10 cellular contexts compared by ENCODE assay signal in the genomic region with DNA sequence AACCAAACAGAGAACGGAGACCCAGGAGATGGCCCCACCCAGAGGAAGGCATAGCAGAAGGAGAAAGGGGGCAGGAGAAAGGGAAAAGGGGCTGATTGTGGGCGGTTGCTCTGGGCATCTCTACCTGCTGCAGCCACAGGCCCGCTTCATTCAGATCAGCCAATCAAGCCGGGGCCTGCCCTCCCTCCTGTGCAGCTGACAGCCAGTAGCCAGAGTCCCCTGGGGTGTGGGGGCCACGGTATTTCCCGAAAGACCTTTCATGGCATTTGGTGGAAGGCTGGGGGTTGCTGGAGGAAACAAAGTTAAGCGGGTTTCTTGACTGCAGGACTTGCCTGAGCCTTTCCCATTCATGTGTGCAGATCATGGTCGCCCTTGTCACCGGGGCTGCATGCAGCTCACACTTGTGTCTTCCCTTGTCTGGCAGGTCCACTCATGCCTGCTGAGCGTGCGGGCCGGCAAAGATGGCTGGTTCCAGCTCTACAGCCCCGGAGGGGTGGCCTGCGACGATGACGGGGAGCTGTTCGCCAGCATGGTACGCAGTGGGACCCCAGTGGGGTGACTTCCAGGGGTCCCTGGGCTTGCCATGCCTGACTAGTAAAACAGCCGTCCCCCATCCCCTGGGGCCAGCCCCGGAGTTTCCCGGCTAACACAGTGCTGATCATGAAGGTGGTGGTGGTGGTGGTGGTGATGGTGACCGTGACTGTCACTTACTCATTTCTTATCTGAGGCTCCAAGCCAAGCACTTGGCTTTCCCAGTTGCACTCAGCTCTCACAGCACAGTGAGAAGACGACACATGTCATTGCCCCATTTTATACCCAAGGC.
A peak's percentile ranks its signal among the peaks of the same experiment; 100 is the strongest.
DNase-seq lines count a peak whose midpoint lies in the region; ATAC-seq and TF ChIP-seq lines count a peak whose summit lies in the region.
"Had no signal": no experiment of that assay in that cellular context is flagged by ENCODE, and none has a peak within 500 bp of the region (broad histone marks: within the 10 kb centered on the region; RNA-seq: fewer than 3 reads in every experiment).

No MANE protein-coding gene starts in this region.

- intact Hi-C loops in dendritic cell treated with granulocyte-macrophage colony-stimulating factor and Interleukin-4, amounts not matched to agents 40 ng/mL and 50 ng/mL, for 4 days (cut with micrococcal nuclease), result loop anchor here (5.0 kb wide), 1 partner anchor 294 kb away; no protein-coding TSS in a partner anchor

- TF ChIP-seq EP300 in upper lobe of left lung (IDR thresholded peaks at IDR 0.05), result no peak

- DNase-seq in activated T-cell treated with anti-CD3 and anti-CD28 coated beads, Interleukin-2, amount 50 U/mL, for 72 hours, result peak in 1 of 2 donors; percentile 24
- DNase-seq in activated T-cell treated with anti-CD3 and anti-CD28 coated beads, Interleukin-2, amount 50 U/mL, for 1 hour, result no peak
- no peak for DNase-seq in naive B cell
- peak in 1 of 2 donors; percentile 74 for DNase-seq in upper lobe of left lung
- DNase-seq in mesenchymal stem cell, result no peak
- no peak for DNase-seq in NCI-H2196 treated with DMSO at 0.1 percent for 48 hours (lab: John Stamatoyannopoulos, UW; ENCODE audit: unreplicated experiment)
- DNase-seq: NCI-H2029 treated with DMSO at 0.1 percent for 48 hours; stimulated activated naive CD4-positive, alpha-beta T cell treated with Interleukin-2 at 50 U/mL for 16 hours had no signal

- H3K27me3 ChIP-seq in upper lobe of left lung (no peaks in the 10 kb centered on the region), mesenchymal stem cell (ENCODE audit: control insufficient read depth in 1 of 2, insufficient read depth in 1 of 2, low read length in 2 of 2) (no peaks in the 10 kb centered on the region)

- H3K4me3 Mint-ChIP-seq in activated T-cell treated with anti-CD3 and anti-CD28 coated beads, Interleukin-2, amount 50 U/mL, for 72 hours, result no peak overlapping the region
- no peak overlapping the region for H3K4me3 Mint-ChIP-seq in dendritic cell treated with granulocyte-macrophage colony-stimulating factor and Interleukin-4, amounts not matched to agents 40 ng/mL and 50 ng/mL, for 4 days
- peak overlapping the region in 1 of 8 donors; percentile 60 for H3K4me3 Mint-ChIP-seq in naive B cell

- no peaks in the 10 kb centered on the region for H3K9me3 Mint-ChIP-seq in activated T-cell treated with anti-CD3 and anti-CD28 coated beads, Interleukin-2, amount 50 U/mL, for 72 hours
- no peaks in the 10 kb centered on the region for H3K9me3 Mint-ChIP-seq in dendritic cell treated with granulocyte-macrophage colony-stimulating factor and Interleukin-4, amounts not matched to agents 40 ng/mL and 50 ng/mL, for 4 days
- no peaks in the 10 kb centered on the region for H3K9me3 Mint-ChIP-seq in naive B cell

- no peak overlapping the region for H4K8ac ChIP-seq in mesenchymal stem cell (ENCODE audit: low read length)

- H3K18ac ChIP-seq in mesenchymal stem cell (ENCODE audit: low read depth in 1 of 2, low read length in 2 of 2), result no peak overlapping the region

- 79 to 92% methylated on average over 20 to 23 of the region's 23 CpGs for WGBS in upper lobe of left lung, 2 donors
- WGBS in mesenchymal stem cell, result 95% methylated on average over 22 of the region's 23 CpGs

- no peak overlapping the region for H3K4ac ChIP-seq in mesenchymal stem cell (ENCODE audit: low read depth in 1 of 2, low read length in 2 of 2)

- no peak overlapping the region for H3K23ac ChIP-seq in mesenchymal stem cell (ENCODE audit: low read length in 2 of 2)

- peak overlapping the region; percentile 76 for H3K27ac Mint-ChIP-seq in activated T-cell treated with anti-CD3 and anti-CD28 coated beads, Interleukin-2, amount 50 U/mL, for 72 hours
- H3K27ac Mint-ChIP-seq in dendritic cell treated with granulocyte-macrophage colony-stimulating factor and Interleukin-4, amounts not matched to agents 40 ng/mL and 50 ng/mL, for 4 days, result peak overlapping the region; percentile 6
- peak overlapping the region in 4 of 6 donors; percentile 9 to 35 (median 28) for H3K27ac Mint-ChIP-seq in naive B cell

- TF ChIP-seq POLR2A in upper lobe of left lung (IDR thresholded peaks at IDR 0.05), result no peak

- H3K36me3 ChIP-seq in upper lobe of left lung (peaks cover 23 to 71% (median 48%) of the 10 kb centered on the region in 4 donors), mesenchymal stem cell (ENCODE audit: control insufficient read depth in 1 of 2, insufficient read depth in 2 of 2, low read depth in 1 of 2, low read length in 2 of 2) (peaks cover 35 to 71% of the 10 kb centered on the region in 2 experiments)

- no peak overlapping the region for H3K4me3 ChIP-seq in upper lobe of left lung
- H3K4me3 ChIP-seq in mesenchymal stem cell (ENCODE audit: insufficient read depth in 1 of 2, low read depth in 1 of 2, low read length in 2 of 2), result no peak overlapping the region

- H2BK12ac ChIP-seq in mesenchymal stem cell (ENCODE audit: low read length in 2 of 2), result no peak overlapping the region

- peaks cover 5 to 37% (median 30%) of the 10 kb centered on the region in 4 donors for H3K4me1 ChIP-seq in upper lobe of left lung
- peaks cover 13% of the 10 kb centered on the region for H3K4me1 ChIP-seq in mesenchymal stem cell (ENCODE audit: control insufficient read depth, insufficient read depth, low read depth, low read length)

- H3K4me2 ChIP-seq in mesenchymal stem cell (ENCODE audit: low read length, poor library complexity, severe bottlenecking), result no peak overlapping the region

- H2AK5ac ChIP-seq in mesenchymal stem cell (ENCODE audit: low read length, severe bottlenecking), result no peak overlapping the region

- no peak overlapping the region for H2BK120ac ChIP-seq in mesenchymal stem cell (ENCODE audit: low read depth, low read length)

- peak; percentile 50 to 70 for ATAC-seq in activated T-cell treated with anti-CD3 and anti-CD28 coated beads, Interleukin-2, amount 50 U/mL, for 72 hours (replicated peaks in 1 of 2)
- ATAC-seq in naive B cell (ENCODE audit: low read depth in 2 of 2), result no peak
- no peak for ATAC-seq in upper lobe of left lung (ENCODE audit: low FRiP score in 2 of 2)
- no peak for ATAC-seq in HG03469 (IDR thresholded peaks at IDR 0.05; ENCODE audit: unreplicated experiment)

- no peaks in the 10 kb centered on the region for H3K27me3 Mint-ChIP-seq in activated T-cell treated with anti-CD3 and anti-CD28 coated beads, Interleukin-2, amount 50 U/mL, for 72 hours (ENCODE audit: low read depth)
- H3K27me3 Mint-ChIP-seq in dendritic cell treated with granulocyte-macrophage colony-stimulating factor and Interleukin-4, amounts not matched to agents 40 ng/mL and 50 ng/mL, for 4 days, result no peaks in the 10 kb centered on the region
- H3K27me3 Mint-ChIP-seq in naive B cell, result no peaks in the 10 kb centered on the region

- H2BK15ac ChIP-seq in mesenchymal stem cell (ENCODE audit: low read depth, poor library complexity, severe bottlenecking), result no peak overlapping the region

- peak overlapping the region in 3 of 4 donors; percentile 30 to 63 (median 50) for H3K27ac ChIP-seq in upper lobe of left lung
- H3K27ac ChIP-seq in mesenchymal stem cell (ENCODE audit: low read length, poor library complexity, severe bottlenecking), result no peak overlapping the region

- peaks cover 6% of the 10 kb centered on the region for H3K79me1 ChIP-seq in mesenchymal stem cell (replicated peaks; ENCODE audit: low read length, poor library complexity, severe bottlenecking)

- no peak for TF ChIP-seq CTCF in upper lobe of left lung (IDR thresholded peaks at IDR 0.05)

- H2BK5ac ChIP-seq in mesenchymal stem cell (ENCODE audit: low read depth, low read length, poor library complexity, severe bottlenecking), result no peak overlapping the region

- no peak overlapping the region for H3K9ac ChIP-seq in mesenchymal stem cell (ENCODE audit: low read length)

- H4K91ac ChIP-seq in mesenchymal stem cell (ENCODE audit: low read length), result no peak overlapping the region

- H3K36me3 Mint-ChIP-seq in activated T-cell treated with anti-CD3 and anti-CD28 coated beads, Interleukin-2, amount 50 U/mL, for 72 hours (ENCODE audit: insufficient read depth in 2 of 2), result peaks cover 0 to 2% of the 10 kb centered on the region in 2 donors
- H3K36me3 Mint-ChIP-seq in dendritic cell treated with granulocyte-macrophage colony-stimulating factor and Interleukin-4, amounts not matched to agents 40 ng/mL and 50 ng/mL, for 4 days (ENCODE audit: low read depth), result peaks cover 98% of the 10 kb centered on the region
- H3K36me3 Mint-ChIP-seq in naive B cell, result peaks cover 4 to 35% of the 10 kb centered on the region in 2 donors

- no peak overlapping the region for H3K14ac ChIP-seq in mesenchymal stem cell (ENCODE audit: low read length in 2 of 2)

- H3K9me3 ChIP-seq in upper lobe of left lung, result no peaks in the 10 kb centered on the region
- H3K9me3 ChIP-seq in mesenchymal stem cell (ENCODE audit: control insufficient read depth, low read length), result no peaks in the 10 kb centered on the region

- H3K4me1 Mint-ChIP-seq in activated T-cell treated with anti-CD3 and anti-CD28 coated beads, Interleukin-2, amount 50 U/mL, for 72 hours (ENCODE audit: low read depth), result peaks cover 10% of the 10 kb centered on the region
- no peaks in the 10 kb centered on the region for H3K4me1 Mint-ChIP-seq in dendritic cell treated with granulocyte-macrophage colony-stimulating factor and Interleukin-4, amounts not matched to agents 40 ng/mL and 50 ng/mL, for 4 days (ENCODE audit: low read depth)
- H3K4me1 Mint-ChIP-seq in naive B cell, result peaks cover 0 to 4% (median 2%) of the 10 kb centered on the region in 3 donors

- H2AFZ ChIP-seq in mesenchymal stem cell (ENCODE audit: low read depth, low read length), result no peak overlapping the region

Comparison
In these comparisons a context has a peak if more than half of its experiments do, and no peak if none do; other contexts are left out.
1. ATAC-seq: peak in activated T-cell treated with anti-CD3 and anti-CD28 coated beads, Interleukin-2, amount 50 U/mL, for 72 hours (2 of 2); none in naive B cell (0 of 2), upper lobe of left lung (0 of 2) and HG03469 (single experiment).
2. H3K27ac Mint-ChIP-seq: peak in every context shown above with its lines; median percentile 76 in activated T-cell treated with anti-CD3 and anti-CD28 coated beads, Interleukin-2, amount 50 U/mL, for 72 hours; 28 in naive B cell; 6 in dendritic cell treated with granulocyte-macrophage colony-stimulating factor and Interleukin-4, amounts not matched to agents 40 ng/mL and 50 ng/mL, for 4 days.